Comparison of ENCODE assay signal across 12 cellular contexts in genomic region chr10:2986341-2986933, GRCh38.
DNase-seq lines count a peak whose midpoint lies in the region; ATAC-seq and TF ChIP-seq lines count a peak whose summit lies in the region.
"Had no signal": no experiment of that assay in that cellular context is flagged by ENCODE, and none has a peak within 500 bp of the region (broad histone marks: within the 10 kb centered on the region; RNA-seq: fewer than 3 reads in every experiment).

No MANE protein-coding gene starts in this region.

- peak; percentile 48 for DNase-seq in COLO668 (lab: John Stamatoyannopoulos, UW; ENCODE audit: unreplicated experiment)
- peak in 1 of 2 experiments; percentile 71 for DNase-seq in HL-60 (ENCODE audit: low read depth in 1 of 2, low spot score in 1 of 2)
- peak; percentile 57 for DNase-seq in RPMI8226
- DNase-seq in mucosa of gallbladder (ENCODE audit: low spot score), result peak; percentile 16
- DNase-seq in kidney glomerular epithelial cell (lab: John Stamatoyannopoulos, UW), result no peak
- DNase-seq: CD4-positive, alpha-beta T cell; left ventricle myocardium inferior; NCI-H1694 treated with DMSO at 0.1 percent for 48 hours had no signal

- no peaks in the 10 kb centered on the region for H3K27me3 ChIP-seq in HL-60 (ENCODE audit: insufficient read depth, poor library complexity, severe bottlenecking)
- H3K27me3 ChIP-seq: right atrium auricular region had no signal

- no peak for TF ChIP-seq CTCF in HL-60 (IDR thresholded peaks at IDR 0.05; ENCODE audit: insufficient read depth, low read length)

- ATAC-seq in GM19397 (IDR thresholded peaks at IDR 0.05; ENCODE audit: unreplicated experiment), result no peak
- no peak for ATAC-seq in HG03439 (IDR thresholded peaks at IDR 0.05; ENCODE audit: unreplicated experiment)
- ATAC-seq in GM21619 (IDR thresholded peaks at IDR 0.05; ENCODE audit: unreplicated experiment), result no peak

- H3K27ac ChIP-seq in HL-60 (replicated peaks), result peak overlapping the region; percentile 35
- H3K27ac ChIP-seq: left ventricle myocardium inferior, right atrium auricular region had no signal

- peak overlapping the region; percentile 8; the same call in 1 of the 2 replicates for H3K4me3 ChIP-seq in HL-60 (replicated peaks; ENCODE audit: insufficient read depth, low read length)
- H3K4me3 ChIP-seq: left ventricle myocardium inferior, right atrium auricular region had no signal
